Comparison of ENCODE assay signal across 7 cellular contexts in genomic region chr12:62604856-62605255, GRCh38.
A peak's percentile ranks its signal among the peaks of the same experiment; 100 is the strongest.
DNase-seq lines count a peak whose midpoint lies in the region; ATAC-seq and TF ChIP-seq lines count a peak whose summit lies in the region.

No MANE protein-coding gene starts in this region.

- DNase-seq in T-helper 2 cell (peak in 3 of 5 experiments; percentile 10 to 73 (median 31)), fibroblast of the aortic adventitia (ENCODE audit: low read depth) (peak; percentile 78), DMS53 (lab: John Stamatoyannopoulos, UW) (no peak)
- DNase-seq in stimulated activated naive B cell treated with anti-CD40 and anti-IgM and Interleukin-4, amounts not matched to agents 10 μg/mL and 1 μg/mL and 100 μg/mL, for 72 hours: no peak

- H3K4me3 Mint-ChIP-seq in stimulated activated naive B cell treated with anti-CD40 and anti-IgM and Interleukin-4, amounts not matched to agents 10 μg/mL and 1 μg/mL and 100 μg/mL, for 72 hours: peak overlapping the region; percentile 56 to 86

- H3K27ac ChIP-seq in HEK293 (ENCODE audit: extremely low read depth, low read depth, low read length): no peak overlapping the region

- no peak for TF ChIP-seq CTCF in HEK293 (tag by site-specific recombination; IDR thresholded peaks at IDR 0.05)
- TF ChIP-seq CTCF in fibroblast of the aortic adventitia (IDR thresholded peaks at IDR 0.05; ENCODE audit: insufficient read depth, low read length): no peak

- no peak for ATAC-seq in stimulated activated naive B cell treated with anti-CD40 and anti-IgM and Interleukin-4, amounts not matched to agents 10 μg/mL and 1 μg/mL and 100 μg/mL, for 72 hours (replicated peaks)
- ATAC-seq in HG02571 (IDR thresholded peaks at IDR 0.05; ENCODE audit: unreplicated experiment) (no peak), HG03135 (IDR thresholded peaks at IDR 0.05; ENCODE audit: unreplicated experiment) (no peak)

- peaks cover 3% of the 10 kb centered on the region; the same call in 1 of the 2 replicates for H3K4me1 ChIP-seq in HEK293 (ENCODE audit: control insufficient read depth, insufficient read depth, low read length)

- no peaks in the 10 kb centered on the region for H3K9me3 ChIP-seq in HEK293 (ENCODE audit: control insufficient read depth, insufficient read depth, low read depth, low read length)

- H3K36me3 ChIP-seq in HEK293 (ENCODE audit: control insufficient read depth in 2 of 2, insufficient read depth in 1 of 2, low read length in 2 of 2): no peaks in the 10 kb centered on the region

- no peaks in the 10 kb centered on the region for H3K9me3 Mint-ChIP-seq in stimulated activated naive B cell treated with anti-CD40 and anti-IgM and Interleukin-4, amounts not matched to agents 10 μg/mL and 1 μg/mL and 100 μg/mL, for 72 hours

- H3K27ac Mint-ChIP-seq in stimulated activated naive B cell treated with anti-CD40 and anti-IgM and Interleukin-4, amounts not matched to agents 10 μg/mL and 1 μg/mL and 100 μg/mL, for 72 hours: peak overlapping the region; percentile 100

- H3K4me1 Mint-ChIP-seq in stimulated activated naive B cell treated with anti-CD40 and anti-IgM and Interleukin-4, amounts not matched to agents 10 μg/mL and 1 μg/mL and 100 μg/mL, for 72 hours: peaks cover 20 to 48% of the 10 kb centered on the region in 2 donors

- H3K27me3 Mint-ChIP-seq in stimulated activated naive B cell treated with anti-CD40 and anti-IgM and Interleukin-4, amounts not matched to agents 10 μg/mL and 1 μg/mL and 100 μg/mL, for 72 hours: no peaks in the 10 kb centered on the region

- POLR2A ChIA-PET in HEK293 (lab: Yijun Ruan, JAX): no interaction called here

- CTCF ChIA-PET in HEK293 (lab: Yijun Ruan, JAX): interaction anchor here (0.6 to 1.3 kb wide), 5 partner anchors 23 to 804 kb away, joined by 3 to 5 read pairs (median 4); no protein-coding TSS in a partner anchor

- H3K4me3 ChIP-seq in HEK293 (ENCODE audit: low read depth, low read length) (peak overlapping the region; percentile 84; the same call in 1 of the 2 replicates), fibroblast of the aortic adventitia (ENCODE audit: low read depth, low read length) (peak overlapping the region; percentile 92)

- H3K36me3 Mint-ChIP-seq in stimulated activated naive B cell treated with anti-CD40 and anti-IgM and Interleukin-4, amounts not matched to agents 10 μg/mL and 1 μg/mL and 100 μg/mL, for 72 hours: peaks cover 6 to 18% of the 10 kb centered on the region in 2 donors

TF ChIP-seq in HEK293, 187 proteins besides CTCF, POLR2A, EP300 and RAD21:
- TF ChIP-seq ZNF660 (tag by site-specific recombination; IDR thresholded peaks at IDR 0.05): no peak
- TF ChIP-seq ZNF239 (tag by site-specific recombination; IDR thresholded peaks at IDR 0.05): no peak
- no peak for TF ChIP-seq ZBTB48 (tag by site-specific recombination; IDR thresholded peaks at IDR 0.05)
- peak; percentile 38; the same call in 1 of the 2 replicates for TF ChIP-seq ZNF341 (tag by site-specific recombination; IDR thresholded peaks at IDR 0.05; ENCODE audit: low read depth)
- no peak for TF ChIP-seq ZNF350 (tag by site-specific recombination; IDR thresholded peaks at IDR 0.05)
- no peak for TF ChIP-seq ZNF510 (tag by site-specific recombination; IDR thresholded peaks at IDR 0.05; ENCODE audit: insufficient replicate concordance)
- TF ChIP-seq ZNF501 (tag by site-specific recombination; IDR thresholded peaks at IDR 0.05): no peak
- no peak for TF ChIP-seq YY2 (tag by site-specific recombination; IDR thresholded peaks at IDR 0.05)

Comparison
In these comparisons a context has a peak if more than half of its experiments do, and no peak if none do; other contexts are left out.
1. DNase-seq: peak in T-helper 2 cell (3 of 5) and fibroblast of the aortic adventitia (single experiment); none in stimulated activated naive B cell treated with anti-CD40 and anti-IgM and Interleukin-4, amounts not matched to agents 10 μg/mL and 1 μg/mL and 100 μg/mL, for 72 hours (single experiment) and DMS53 (single experiment).